ENCODE assay signal across 18 cellular contexts in the genomic region with DNA sequence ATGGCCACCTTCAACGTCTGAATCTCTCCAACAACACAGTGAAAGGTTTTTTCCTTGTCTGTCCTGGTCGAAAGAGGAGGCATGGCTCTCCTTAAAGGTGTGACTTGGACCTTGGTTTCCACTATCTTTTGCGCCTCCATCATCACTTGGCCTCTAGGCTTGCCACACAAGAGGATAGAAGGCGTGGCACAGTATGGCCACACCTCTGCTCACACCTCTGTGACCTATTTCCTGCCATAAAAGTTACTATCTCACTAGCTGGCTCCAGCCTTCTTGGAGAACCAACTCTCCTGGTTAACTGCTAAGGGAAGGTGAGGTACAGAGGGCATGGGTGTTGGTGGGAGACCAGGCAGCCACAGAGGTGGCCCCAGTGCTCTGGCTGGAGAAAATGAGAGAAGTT.
"Had no signal": no experiment of that assay in that cellular context is flagged by ENCODE, and none has a peak within 500 bp of the region (broad histone marks: within the 10 kb centered on the region; RNA-seq: fewer than 3 reads in every experiment).

No MANE protein-coding gene starts in this region.

- H3K27ac ChIP-seq: ascending aorta, cardiac muscle cell, epithelial cell of prostate, left lung, parathyroid adenoma had no signal

- H3K9ac ChIP-seq: parathyroid adenoma had no signal

- H3K27me3 ChIP-seq: ascending aorta, cardiac muscle cell, gastrocnemius medialis, heart right ventricle, left lung had no signal

- H3K36me3 ChIP-seq: ascending aorta, cardiac muscle cell, gastrocnemius medialis, heart right ventricle, left lung had no signal

- H3K4me3 ChIP-seq: ascending aorta, cardiac muscle cell, gastrocnemius medialis, heart right ventricle, left lung, smooth muscle cell had no signal

- H3K4me2 ChIP-seq: smooth muscle cell had no signal

- H3K4me1 ChIP-seq: parathyroid adenoma had no signal

- DNase-seq: activated CD4-positive, CD25-positive, alpha-beta regulatory T cell treated with anti-CD3 and anti-CD28 coated beads, Interleukin-2, amount 50 U/mL, for 72 hours; activated effector memory CD4-positive, alpha-beta T cell treated with Interleukin-2 at 50 U/mL for 16 hours; activated T-cell treated with anti-CD3 and anti-CD28 coated beads, Interleukin-2, amount 50 U/mL, for 1 hour; cortex of kidney; effector CD8-positive, alpha-beta T cell; gastrocnemius medialis; heart right ventricle; islet precursor cell; left lung; mesenchymal stem cell; SHP77 treated with DMSO at 0.1 percent for 48 hours had no signal

- H3K4me3 Mint-ChIP-seq: stimulated activated memory B cell treated with anti-CD40 and anti-IgM and Interleukin-4, amounts not matched to agents 10 μg/mL and 1 μg/mL and 100 μg/mL, for 72 hours; T-helper 2 cell treated with Interferon-gamma antibody and Interleukin-4, amounts not matched to agents 5 μg/mL and 100 μg/mL, for 36 hours had no signal

- H3K9me3 Mint-ChIP-seq: T-helper 2 cell treated with Interferon-gamma antibody and Interleukin-4, amounts not matched to agents 5 μg/mL and 100 μg/mL, for 36 hours had no signal

- H3K9me3 ChIP-seq: ascending aorta, gastrocnemius medialis, left lung had no signal

- H3K36me3 Mint-ChIP-seq: stimulated activated memory B cell treated with anti-CD40 and anti-IgM and Interleukin-4, amounts not matched to agents 10 μg/mL and 1 μg/mL and 100 μg/mL, for 72 hours had no signal

- H3K27ac Mint-ChIP-seq: stimulated activated memory B cell treated with anti-CD40 and anti-IgM and Interleukin-4, amounts not matched to agents 10 μg/mL and 1 μg/mL and 100 μg/mL, for 72 hours; T-helper 2 cell treated with Interferon-gamma antibody and Interleukin-4, amounts not matched to agents 5 μg/mL and 100 μg/mL, for 36 hours had no signal

- H2AFZ ChIP-seq: parathyroid adenoma had no signal

- ATAC-seq: gastrocnemius medialis; heart right ventricle; left lung; stimulated activated memory B cell treated with anti-CD40 and anti-IgM and Interleukin-4, amounts not matched to agents 10 μg/mL and 1 μg/mL and 100 μg/mL, for 72 hours had no signal

- H3K79me2 ChIP-seq: parathyroid adenoma had no signal
